In genomic region chr7:74438327-74438726, GRCh38 we compare ENCODE assay signal across 39 cellular contexts.
"Had no signal": no experiment of that assay in that cellular context is flagged by ENCODE, and none has a peak within 500 bp of the region (broad histone marks: within the 10 kb centered on the region; RNA-seq: fewer than 3 reads in every experiment).

No MANE protein-coding gene starts in this region.

- FAIRE-seq: astrocyte, bronchial epithelial cell had no signal

- H3K36me3 Mint-ChIP-seq: activated naive CD4-positive, alpha-beta T cell treated with anti-CD3 and anti-CD28 coated beads, Interleukin-2, amount 10 ng/mL, durations not matched to agents 7 days and 5 days; activated naive CD8-positive, alpha-beta T cell treated with anti-CD3 and anti-CD28 coated beads, Interleukin-2, amount 10 ng/mL, durations not matched to agents 7 days and 5 days; brain had no signal

- H3K27me3 ChIP-seq: adrenal gland, ascending aorta, body of pancreas, brain microvascular endothelial cell, breast epithelium, cardiac muscle cell had no signal

- H3K4me1 ChIP-seq: adrenal gland, ascending aorta, body of pancreas, breast epithelium had no signal

- H3K27me3 Mint-ChIP-seq: activated naive CD4-positive, alpha-beta T cell treated with anti-CD3 and anti-CD28 coated beads, Interleukin-2, amount 50 U/mL, for 24 hours; activated naive CD8-positive, alpha-beta T cell; activated naive CD8-positive, alpha-beta T cell treated with anti-CD3 and anti-CD28 coated beads for 36 hours; activated naive CD8-positive, alpha-beta T cell treated with anti-CD3 and anti-CD28 coated beads, Interleukin-2, amount 10 ng/mL, durations not matched to agents 7 days and 5 days; activated T-cell treated with anti-CD3 and anti-CD28 coated beads, Interleukin-2, amount 50 U/mL, for 24 hours; activated T-helper 17 cell treated with anti-CD3 and anti-CD28 coated beads, Interleukin-2, amount 50 U/mL, for 72 hours; brain had no signal

- H3K4me3 ChIP-seq: adrenal gland, ascending aorta, body of pancreas, breast epithelium, cardiac muscle cell had no signal

- H3K9me3 Mint-ChIP-seq: central memory CD8-positive, alpha-beta T cell had no signal

- H3K27ac Mint-ChIP-seq: activated naive CD4-positive, alpha-beta T cell treated with anti-CD3 and anti-CD28 coated beads for 36 hours; activated naive CD4-positive, alpha-beta T cell treated with anti-CD3 and anti-CD28 coated beads, Interleukin-2, amount 10 ng/mL, durations not matched to agents 7 days and 5 days; activated naive CD4-positive, alpha-beta T cell treated with anti-CD3 and anti-CD28 coated beads, Interleukin-2, amount 50 U/mL, for 24 hours; activated naive CD4-positive, alpha-beta T cell treated with anti-CD3 and anti-CD28 coated beads, Interleukin-2, amount 50 U/mL, for 72 hours; activated naive CD8-positive, alpha-beta T cell; activated naive CD8-positive, alpha-beta T cell treated with anti-CD3 and anti-CD28 coated beads for 36 hours; activated naive CD8-positive, alpha-beta T cell treated with anti-CD3 and anti-CD28 coated beads, Interleukin-2, amount 10 ng/mL, durations not matched to agents 7 days and 5 days; activated naive CD8-positive, alpha-beta T cell treated with anti-CD3 and anti-CD28 coated beads, Interleukin-2, amount 50 U/mL, for 24 hours; activated T-cell treated with anti-CD3 and anti-CD28 coated beads, Interleukin-2, amount 50 U/mL, for 24 hours; activated T-cell treated with anti-CD3 and anti-CD28 coated beads, Interleukin-2, amount 50 U/mL, for 72 hours; activated T-helper 1 cell treated with anti-CD3 and anti-CD28 coated beads, Interleukin-12 subunit alpha, Interleukin-12 subunit beta, Interleukin-2, Interleukin-4 antibody, amounts not matched to agents 30 ng/mL and 10 ng/mL and 1 ng/mL, durations not matched to agents 14 hours and 24 hours and 36 hours; activated T-helper 17 cell treated with anti-CD3 and anti-CD28 coated beads, Interleukin-2, amount 50 U/mL, for 72 hours; activated T-helper 2 cell treated with anti-CD3 and anti-CD28 coated beads, Interferon-gamma antibody, Interleukin-2, Interleukin-4, amounts not matched to agents 10 μg/mL and 5 μg/mL and 100 μg/mL, durations not matched to agents 14 hours and 24 hours and 36 hours; brain had no signal

- H3K36me3 ChIP-seq: adrenal gland, ascending aorta, brain microvascular endothelial cell, breast epithelium, cardiac muscle cell had no signal

- H3K4me3 Mint-ChIP-seq: activated naive CD4-positive, alpha-beta T cell treated with anti-CD3 and anti-CD28 coated beads for 36 hours; activated naive CD4-positive, alpha-beta T cell treated with anti-CD3 and anti-CD28 coated beads, Interleukin-2, amount 10 ng/mL, durations not matched to agents 7 days and 5 days; activated naive CD4-positive, alpha-beta T cell treated with anti-CD3 and anti-CD28 coated beads, Interleukin-2, amount 50 U/mL, for 24 hours; activated naive CD8-positive, alpha-beta T cell; activated naive CD8-positive, alpha-beta T cell treated with anti-CD3 and anti-CD28 coated beads for 36 hours; activated naive CD8-positive, alpha-beta T cell treated with anti-CD3 and anti-CD28 coated beads, Interleukin-2, amount 10 ng/mL, durations not matched to agents 7 days and 5 days; activated naive CD8-positive, alpha-beta T cell treated with anti-CD3 and anti-CD28 coated beads, Interleukin-2, amount 50 U/mL, for 24 hours; activated T-cell treated with anti-CD3 and anti-CD28 coated beads, Interleukin-2, amount 50 U/mL, for 24 hours; activated T-cell treated with anti-CD3 and anti-CD28 coated beads, Interleukin-2, amount 50 U/mL, for 4 hours; activated T-cell treated with anti-CD3 and anti-CD28 coated beads, Interleukin-2, amount 50 U/mL, for 72 hours; activated T-helper 1 cell treated with anti-CD3 and anti-CD28 coated beads, Interleukin-12 subunit alpha, Interleukin-12 subunit beta, Interleukin-2, Interleukin-4 antibody, amounts not matched to agents 30 ng/mL and 10 ng/mL and 1 ng/mL, durations not matched to agents 14 hours and 24 hours and 36 hours; activated T-helper 17 cell treated with anti-CD3 and anti-CD28 coated beads, Interleukin-2, amount 50 U/mL, for 72 hours; brain; central memory CD8-positive, alpha-beta T cell had no signal

- H3K9me3 ChIP-seq: adrenal gland, body of pancreas, breast epithelium had no signal

- DNase-seq: activated effector memory CD4-positive, alpha-beta T cell treated with anti-CD3 and anti-CD28 coated beads, Interleukin-2, amount 50 U/mL, for 16 hours; activated effector memory CD4-positive, alpha-beta T cell treated with Interleukin-2 at 50 U/mL for 16 hours; activated gamma-delta T cell; activated gamma-delta T cell treated with Interleukin-2 at 50 U/mL for 16 hours; activated naive CD4-positive, alpha-beta T cell; activated naive CD4-positive, alpha-beta T cell treated with anti-CD3 and anti-CD28 coated beads for 36 hours; activated naive CD4-positive, alpha-beta T cell treated with anti-CD3 and anti-CD28 coated beads, Interleukin-2, amount 10 ng/mL, durations not matched to agents 7 days and 5 days; activated naive CD4-positive, alpha-beta T cell treated with anti-CD3 and anti-CD28 coated beads, Interleukin-2, amount 50 U/mL, for 16 hours; activated naive CD4-positive, alpha-beta T cell treated with Interleukin-2 at 50 U/mL for 16 hours; activated naive CD8-positive, alpha-beta T cell treated with anti-CD3 and anti-CD28 coated beads for 36 hours; activated naive CD8-positive, alpha-beta T cell treated with anti-CD3 and anti-CD28 coated beads, Interleukin-2, amount 10 ng/mL, durations not matched to agents 7 days and 5 days; activated naive CD8-positive, alpha-beta T cell treated with anti-CD3 and anti-CD28 coated beads, Interleukin-2, amount 50 U/mL, for 24 hours; activated T-cell treated with anti-CD3 and anti-CD28 coated beads, Interleukin-2, amount 50 U/mL, for 1 hour; activated T-cell treated with anti-CD3 and anti-CD28 coated beads, Interleukin-2, amount 50 U/mL, for 24 hours; activated T-cell treated with anti-CD3 and anti-CD28 coated beads, Interleukin-2, amount 50 U/mL, for 4 hours; activated T-cell treated with anti-CD3 and anti-CD28 coated beads, Interleukin-2, amount 50 U/mL, for 48 hours; activated T-cell treated with anti-CD3 and anti-CD28 coated beads, Interleukin-2, amount 50 U/mL, for 72 hours; adrenal gland; amniotic stem cell; amygdala; anterior cingulate cortex; body of pancreas; brain microvascular endothelial cell; caudate nucleus; central memory CD4-positive, alpha-beta T cell; cerebellar nuclear complex had no signal

- ATAC-seq: activated naive CD4-positive, alpha-beta T cell treated with anti-CD3 and anti-CD28 coated beads, Interleukin-2, amount 50 U/mL, for 72 hours; activated naive CD8-positive, alpha-beta T cell treated with anti-CD3 and anti-CD28 coated beads, Interleukin-2, amount 50 U/mL, for 24 hours; activated T-cell treated with anti-CD3 and anti-CD28 coated beads, Interleukin-2, amount 50 U/mL, for 4 hours; activated T-cell treated with anti-CD3 and anti-CD28 coated beads, Interleukin-2, amount 50 U/mL, for 72 hours; activated T-helper 17 cell treated with anti-CD3 and anti-CD28 coated beads, Interleukin-2, amount 50 U/mL, for 72 hours; body of pancreas had no signal

- H3K27ac ChIP-seq: adrenal gland, ascending aorta, body of pancreas, brain microvascular endothelial cell, breast epithelium, cardiac muscle cell had no signal

- H3K4me1 Mint-ChIP-seq: activated naive CD4-positive, alpha-beta T cell treated with anti-CD3 and anti-CD28 coated beads, Interleukin-2, amount 10 ng/mL, durations not matched to agents 7 days and 5 days; activated naive CD4-positive, alpha-beta T cell treated with anti-CD3 and anti-CD28 coated beads, Interleukin-2, amount 50 U/mL, for 24 hours; activated naive CD8-positive, alpha-beta T cell treated with anti-CD3 and anti-CD28 coated beads for 36 hours; activated naive CD8-positive, alpha-beta T cell treated with anti-CD3 and anti-CD28 coated beads, Interleukin-2, amount 10 ng/mL, durations not matched to agents 7 days and 5 days; activated naive CD8-positive, alpha-beta T cell treated with anti-CD3 and anti-CD28 coated beads, Interleukin-2, amount 50 U/mL, for 24 hours; activated T-helper 17 cell treated with anti-CD3 and anti-CD28 coated beads, Interleukin-2, amount 50 U/mL, for 72 hours; central memory CD8-positive, alpha-beta T cell had no signal
